In the genomic region with DNA sequence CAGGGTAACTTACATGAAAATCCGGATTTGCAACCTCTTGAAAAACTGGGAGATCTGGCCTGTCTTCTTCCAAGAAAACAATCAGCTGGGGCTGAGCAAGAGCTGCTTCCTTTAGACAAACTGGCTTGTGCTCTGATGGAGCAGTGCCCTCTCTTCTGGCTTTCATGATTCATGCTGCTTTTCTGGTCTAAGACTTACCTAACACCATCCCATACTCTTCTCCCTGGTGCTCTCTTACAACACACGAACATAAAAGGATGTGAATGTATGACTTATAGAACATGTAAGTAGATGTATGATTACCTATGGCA, we compare ENCODE assay signal across 14 cellular contexts. TPM values are rescaled to one million over a fixed set of nuclear protein-coding genes. Genes with fewer than 3 reads are reported as not detected.
A peak's percentile ranks its signal among the peaks of the same experiment; 100 is the strongest.
DNase-seq lines count a peak whose midpoint lies in the region; ATAC-seq and TF ChIP-seq lines count a peak whose summit lies in the region.
"Had no signal": no experiment of that assay in that cellular context is flagged by ENCODE, and none has a peak within 500 bp of the region (broad histone marks: within the 10 kb centered on the region; RNA-seq: fewer than 3 reads in every experiment).

No MANE protein-coding gene starts in this region.

- DNase-seq in AG08395 (ENCODE audit: low spot score) (peak; percentile 17), LNCaP clone FGC (ENCODE audit: low read depth) (peak; percentile 100), choroid plexus epithelial cell (ENCODE audit: low read depth) (peak; percentile 76), lower lobe of right lung (no peak), RKO (ENCODE audit: low spot score) (no peak), NOMO-1 treated with dmso at 0.1 percent for 144 hours (lab: John Stamatoyannopoulos, UW; ENCODE audit: unreplicated experiment) (no peak), COLO668 (lab: John Stamatoyannopoulos, UW; ENCODE audit: unreplicated experiment) (no peak)
- DNase-seq: activated naive CD8-positive, alpha-beta T cell treated with anti-CD3 and anti-CD28 coated beads for 36 hours; AML-193; NCI-H1930; tibial artery had no signal

- peak overlapping the region; percentile 39 for H3K4me3 ChIP-seq in LNCaP clone FGC (ENCODE audit: low read depth, low read length)
- H3K4me3 ChIP-seq in choroid plexus epithelial cell (ENCODE audit: low read depth, low read length) = no peak overlapping the region
- no peak overlapping the region for H3K4me3 ChIP-seq in lower lobe of right lung
- H3K4me3 ChIP-seq: right atrium auricular region, tibial artery had no signal

- peaks cover 77% of the 10 kb centered on the region for H3K4me1 ChIP-seq in lower lobe of right lung

- no peaks in the 10 kb centered on the region for H3K9me3 ChIP-seq in lower lobe of right lung
- H3K9me3 ChIP-seq: right atrium auricular region, tibial artery had no signal

- no peak for TF ChIP-seq CTCF in LNCaP clone FGC (IDR thresholded peaks at IDR 0.05; ENCODE audit: control insufficient read depth, extremely low read depth, insufficient read depth)
- TF ChIP-seq CTCF in choroid plexus epithelial cell (conservative IDR thresholded peaks at IDR 0.05; ENCODE audit: low read depth, low read length) = peak; percentile 2
- no peak for TF ChIP-seq CTCF in lower lobe of right lung (IDR thresholded peaks at IDR 0.05)

- no peak overlapping the region for H3K27ac ChIP-seq in lower lobe of right lung
- H3K27ac ChIP-seq: right atrium auricular region, tibial artery had no signal

- no peaks in the 10 kb centered on the region for H3K27me3 ChIP-seq in lower lobe of right lung (ENCODE audit: low read depth)
- H3K27me3 ChIP-seq: right atrium auricular region, tibial artery had no signal

- H3K36me3 ChIP-seq in lower lobe of right lung = no peaks in the 10 kb centered on the region
- H3K36me3 ChIP-seq: right atrium auricular region, tibial artery had no signal

- intact Hi-C loops in lower lobe of right lung (cut with DNase I) = no loop called here

- ATAC-seq in lower lobe of right lung (peak; percentile 46 to 79), HG03139 (IDR thresholded peaks at IDR 0.05; ENCODE audit: unreplicated experiment) (no peak)

RNA-seq across cellular contexts. Expression of gene TJP1, which starts 9.9 kb away (rescaled TPM):
- 115 TPM for total RNA-seq in lower lobe of right lung
- total RNA-seq: activated naive CD8-positive, alpha-beta T cell treated with anti-CD3 and anti-CD28 coated beads for 36 hours; T-helper 2 cell treated with Interferon-gamma antibody and Interleukin-4, amounts not matched to agents 100 ng/mL and 5 ng/mL, for 36 hours had no signal

Comparison
In these comparisons a context has a peak if more than half of its experiments do, and no peak if none do; other contexts are left out.
1. DNase-seq: peak in AG08395 (single experiment), LNCaP clone FGC (single experiment) and choroid plexus epithelial cell (single experiment); none in lower lobe of right lung (single experiment), RKO (single experiment), NOMO-1 treated with dmso at 0.1 percent for 144 hours (single experiment) and COLO668 (single experiment).